8 cellular contexts compared by ENCODE assay signal in the genomic region with DNA sequence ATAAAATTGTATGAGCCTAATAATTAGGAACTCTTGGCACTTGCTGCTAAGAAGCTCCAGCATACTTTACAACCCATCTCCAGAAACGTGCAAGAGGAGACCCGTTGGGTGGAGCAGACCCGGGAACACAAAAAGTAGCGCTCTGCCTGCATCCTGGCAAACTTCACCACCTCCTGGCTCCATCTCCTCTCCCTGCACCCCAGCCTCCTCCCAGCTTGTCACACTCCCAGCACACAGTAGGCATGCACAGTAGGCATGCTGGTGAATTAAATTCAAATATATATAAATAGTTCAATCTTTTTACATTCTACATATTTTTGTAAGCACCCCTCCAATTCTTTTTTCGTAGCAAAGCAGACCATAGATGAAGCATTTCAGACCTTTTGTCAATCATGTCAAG. TPM values are rescaled to one million over a fixed set of nuclear protein-coding genes. Genes with fewer than 3 reads are reported as not detected.
DNase-seq lines count a peak whose midpoint lies in the region; ATAC-seq and TF ChIP-seq lines count a peak whose summit lies in the region.

No MANE protein-coding gene starts in this region.

- H3K27me3 ChIP-seq in transverse colon: no peaks in the 10 kb centered on the region

- 31 to 46% methylated on average over 3 to 5 of the region's 5 CpGs for WGBS in transverse colon (ENCODE audit: low coverage in 1 of 2), 2 donors

- in situ Hi-C loops in transverse colon (cut with MboI; ENCODE audit: low pct_ligation_motif_present in 1 of 4, low pct_unique_long_range_greater_than_20kb in 1 of 4, low sequenced_read_pairs in 3 of 4): no loop called here

- H3K4me3 ChIP-seq in transverse colon: peak overlapping the region in 3 of 4 donors; percentile 66 to 85 (median 77)

- peak overlapping the region; percentile 77 for H3K27ac Mint-ChIP-seq in activated T-cell treated with anti-CD3 and anti-CD28 coated beads, Interleukin-2, amount 50 U/mL, for 72 hours
- no peak overlapping the region for H3K27ac Mint-ChIP-seq in activated naive CD8-positive, alpha-beta T cell treated with anti-CD3 and anti-CD28 coated beads, Interleukin-2, amount 10 ng/mL, durations not matched to agents 7 days and 5 days

- no peak for DNase-seq in activated T-cell treated with anti-CD3 and anti-CD28 coated beads, Interleukin-2, amount 50 U/mL, for 72 hours
- DNase-seq in activated T-cell treated with anti-CD3 and anti-CD28 coated beads, Interleukin-2, amount 50 U/mL, for 1 hour: no peak
- DNase-seq in activated naive CD8-positive, alpha-beta T cell treated with anti-CD3 and anti-CD28 coated beads, Interleukin-2, amount 10 ng/mL, durations not matched to agents 7 days and 5 days: no peak
- DNase-seq in kidney tubule cell (ENCODE audit: low spot score): peak; percentile 18
- no peak for DNase-seq in transverse colon

- H3K4me1 Mint-ChIP-seq in activated T-cell treated with anti-CD3 and anti-CD28 coated beads, Interleukin-2, amount 50 U/mL, for 72 hours (ENCODE audit: low read depth): peaks cover 11% of the 10 kb centered on the region
- H3K4me1 Mint-ChIP-seq in activated naive CD8-positive, alpha-beta T cell treated with anti-CD3 and anti-CD28 coated beads, Interleukin-2, amount 10 ng/mL, durations not matched to agents 7 days and 5 days: peaks cover 9% of the 10 kb centered on the region

- no peak for ATAC-seq in activated T-cell treated with anti-CD3 and anti-CD28 coated beads, Interleukin-2, amount 50 U/mL, for 72 hours (replicated peaks in 1 of 2)
- ATAC-seq in activated naive CD8-positive, alpha-beta T cell treated with anti-CD3 and anti-CD28 coated beads, Interleukin-2, amount 10 ng/mL, durations not matched to agents 7 days and 5 days (ENCODE audit: low read depth): no peak
- no peak for ATAC-seq in GM19452 (IDR thresholded peaks at IDR 0.05; ENCODE audit: unreplicated experiment)
- ATAC-seq in HG03460 (IDR thresholded peaks at IDR 0.05; ENCODE audit: unreplicated experiment): no peak
- no peak for ATAC-seq in GM18867 (IDR thresholded peaks at IDR 0.05; ENCODE audit: unreplicated experiment)

- no peak for TF ChIP-seq EP300 in transverse colon (IDR thresholded peaks at IDR 0.05; ENCODE audit: low read depth)

- no peak for TF ChIP-seq CTCF in transverse colon (IDR thresholded peaks at IDR 0.05)

- no peaks in the 10 kb centered on the region for H3K36me3 ChIP-seq in transverse colon

- intact Hi-C loops in transverse colon (cut with DNase I; ENCODE audit: low total_unique reads): no loop called here

- H3K9me3 ChIP-seq in transverse colon: no peaks in the 10 kb centered on the region

- POLR2A ChIA-PET in activated naive CD8-positive, alpha-beta T cell treated with anti-CD3 and anti-CD28 coated beads, Interleukin-2, amount 10 ng/mL, durations not matched to agents 7 days and 5 days (lab: Charles Lee): interaction anchor here (0.6 kb wide), 2 partner anchors 8 to 38 kb away, joined by 5 to 7 read pairs; no protein-coding TSS in a partner anchor

- peaks cover 5 to 47% (median 26%) of the 10 kb centered on the region in 4 donors for H3K4me1 ChIP-seq in transverse colon

- no peak for TF ChIP-seq POLR2A in transverse colon (IDR thresholded peaks at IDR 0.05)

- H3K36me3 Mint-ChIP-seq in activated T-cell treated with anti-CD3 and anti-CD28 coated beads, Interleukin-2, amount 50 U/mL, for 72 hours (ENCODE audit: insufficient read depth in 2 of 2): no peaks in the 10 kb centered on the region
- no peaks in the 10 kb centered on the region for H3K36me3 Mint-ChIP-seq in activated naive CD8-positive, alpha-beta T cell treated with anti-CD3 and anti-CD28 coated beads, Interleukin-2, amount 10 ng/mL, durations not matched to agents 7 days and 5 days

- H3K27ac ChIP-seq in transverse colon: peak overlapping the region; percentile 88 to 95 (median 92)

- peak overlapping the region; percentile 91 to 97 for H3K4me3 Mint-ChIP-seq in activated T-cell treated with anti-CD3 and anti-CD28 coated beads, Interleukin-2, amount 50 U/mL, for 72 hours
- peak overlapping the region; percentile 86 for H3K4me3 Mint-ChIP-seq in activated naive CD8-positive, alpha-beta T cell treated with anti-CD3 and anti-CD28 coated beads, Interleukin-2, amount 10 ng/mL, durations not matched to agents 7 days and 5 days

- peaks cover 6% of the 10 kb centered on the region for H3K27me3 Mint-ChIP-seq in activated T-cell treated with anti-CD3 and anti-CD28 coated beads, Interleukin-2, amount 50 U/mL, for 72 hours (ENCODE audit: low read depth)
- peaks cover 25% of the 10 kb centered on the region for H3K27me3 Mint-ChIP-seq in activated naive CD8-positive, alpha-beta T cell treated with anti-CD3 and anti-CD28 coated beads, Interleukin-2, amount 10 ng/mL, durations not matched to agents 7 days and 5 days

- no peaks in the 10 kb centered on the region for H3K9me3 Mint-ChIP-seq in activated T-cell treated with anti-CD3 and anti-CD28 coated beads, Interleukin-2, amount 50 U/mL, for 72 hours
- no peaks in the 10 kb centered on the region for H3K9me3 Mint-ChIP-seq in activated naive CD8-positive, alpha-beta T cell treated with anti-CD3 and anti-CD28 coated beads, Interleukin-2, amount 10 ng/mL, durations not matched to agents 7 days and 5 days

RNA-seq across cellular contexts. Expression of a gene that starts 1.2 kb away (rescaled TPM):
- total RNA-seq in activated T-cell treated with anti-CD3 and anti-CD28 coated beads, Interleukin-2, amount 50 U/mL, for 72 hours: 1 to 10 TPM; 3.1 to 4.5 TPM
- 1 to 10 TPM; 7.6 to 8.5 TPM for total RNA-seq in activated naive CD8-positive, alpha-beta T cell treated with anti-CD3 and anti-CD28 coated beads, Interleukin-2, amount 10 ng/mL, durations not matched to agents 7 days and 5 days
- total RNA-seq in transverse colon: 100 to 1,000 TPM; 122 to 207 (median 155) TPM

RNA-seq across cellular contexts. Expression of a gene that starts 33.3 kb away (rescaled TPM):
- 10 to 100 TPM; 93.4 to 99.5 TPM for total RNA-seq in activated T-cell treated with anti-CD3 and anti-CD28 coated beads, Interleukin-2, amount 50 U/mL, for 72 hours
- total RNA-seq in activated naive CD8-positive, alpha-beta T cell treated with anti-CD3 and anti-CD28 coated beads, Interleukin-2, amount 10 ng/mL, durations not matched to agents 7 days and 5 days: 10 to 100 TPM; 95.4 to 95.8 TPM
- total RNA-seq in transverse colon: 100 to 1,000 TPM; 124 to 438 (median 279) TPM

RNA-seq across cellular contexts. Expression of a gene that starts 41.6 kb away (rescaled TPM):
- 10 to 100 TPM; 41.6 to 69.7 TPM for total RNA-seq in activated T-cell treated with anti-CD3 and anti-CD28 coated beads, Interleukin-2, amount 50 U/mL, for 72 hours
- 10 to 100 TPM; 48.2 to 50.6 TPM for total RNA-seq in activated naive CD8-positive, alpha-beta T cell treated with anti-CD3 and anti-CD28 coated beads, Interleukin-2, amount 10 ng/mL, durations not matched to agents 7 days and 5 days
- total RNA-seq in transverse colon: 100 to 1,000 TPM; 110 to 193 (median 130) TPM

Comparison
In these comparisons a context has a peak if more than half of its experiments do, and no peak if none do; other contexts are left out.
1. RNA of a gene that starts 1.2 kb away (total RNA-seq): 122 to 207 TPM in transverse colon; 7.6 to 8.5 TPM in activated naive CD8-positive, alpha-beta T cell treated with anti-CD3 and anti-CD28 coated beads, Interleukin-2, amount 10 ng/mL, durations not matched to agents 7 days and 5 days and 3.1 to 4.5 TPM in activated T-cell treated with anti-CD3 and anti-CD28 coated beads, Interleukin-2, amount 50 U/mL, for 72 hours; every median in the first group is over 10 times any median in the second.